14 cellular contexts compared by ENCODE assay signal in the genomic region with DNA sequence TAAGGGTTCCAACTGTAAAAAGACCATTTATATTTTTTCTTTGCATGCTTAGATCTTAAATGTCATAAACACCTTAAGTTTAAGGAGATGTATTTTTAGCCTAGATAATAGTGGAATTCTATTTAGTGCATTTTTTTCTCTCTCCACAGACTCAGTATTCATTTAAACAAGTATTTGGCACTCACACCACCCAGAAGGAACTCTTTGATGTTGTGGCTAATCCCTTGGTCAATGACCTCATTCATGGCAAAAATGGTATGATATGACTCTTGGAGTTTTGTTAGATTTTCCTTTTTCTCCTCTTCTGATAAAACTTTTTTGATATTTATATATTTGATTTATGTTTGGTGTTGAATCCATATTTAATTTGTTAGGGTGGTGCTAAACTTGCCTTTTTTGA.
"Had no signal": no experiment of that assay in that cellular context is flagged by ENCODE, and none has a peak within 500 bp of the region (broad histone marks: within the 10 kb centered on the region; RNA-seq: fewer than 3 reads in every experiment).

No MANE protein-coding gene starts in this region.

- H3K36me3 ChIP-seq: suprapubic skin had no signal

- H3K4me1 ChIP-seq: suprapubic skin had no signal

- H3K36me3 Mint-ChIP-seq: activated naive CD8-positive, alpha-beta T cell had no signal

- H3K4me2 ChIP-seq: hepatocyte had no signal

- H3K4me3 Mint-ChIP-seq: activated CD4-positive, alpha-beta T cell treated with anti-CD3 and anti-CD28 coated beads, Interleukin-2, amount 10 ng/mL, durations not matched to agents 7 days and 5 days; activated naive CD8-positive, alpha-beta T cell; natural killer cell treated with Interleukin-12 subunit alpha and Interleukin-12 subunit beta and Interleukin-15 and Interleukin-18, amount 100 ng/mL, for 72 hours; stimulated activated naive CD8-positive, alpha-beta T cell treated with anti-CD3 and anti-CD28 coated beads, Interleukin-15, Interleukin-2, amounts not matched to agents 100 ng/mL and 50 ng/mL, for 24 hours had no signal

- H3K27me3 Mint-ChIP-seq: activated CD4-positive, alpha-beta T cell treated with anti-CD3 and anti-CD28 coated beads, Interleukin-2, amount 10 ng/mL, durations not matched to agents 7 days and 5 days; natural killer cell treated with Interleukin-12 subunit alpha and Interleukin-12 subunit beta and Interleukin-15 and Interleukin-18, amount 100 ng/mL, for 72 hours had no signal

- H3K9me3 Mint-ChIP-seq: activated CD4-positive, alpha-beta T cell treated with anti-CD3 and anti-CD28 coated beads, Interleukin-2, amount 10 ng/mL, durations not matched to agents 7 days and 5 days; natural killer cell treated with Interleukin-12 subunit alpha and Interleukin-12 subunit beta and Interleukin-15 and Interleukin-18, amount 100 ng/mL, for 72 hours; stimulated activated naive CD8-positive, alpha-beta T cell treated with anti-CD3 and anti-CD28 coated beads, Interleukin-15, Interleukin-2, amounts not matched to agents 100 ng/mL and 50 ng/mL, for 24 hours had no signal

- H2AFZ ChIP-seq: hepatocyte had no signal

- H3K27ac Mint-ChIP-seq: activated CD4-positive, alpha-beta T cell treated with anti-CD3 and anti-CD28 coated beads, Interleukin-2, amount 10 ng/mL, durations not matched to agents 7 days and 5 days; activated naive CD8-positive, alpha-beta T cell; natural killer cell treated with Interleukin-12 subunit alpha and Interleukin-12 subunit beta and Interleukin-15 and Interleukin-18, amount 100 ng/mL, for 72 hours; stimulated activated naive CD8-positive, alpha-beta T cell treated with anti-CD3 and anti-CD28 coated beads, Interleukin-15, Interleukin-2, amounts not matched to agents 100 ng/mL and 50 ng/mL, for 24 hours had no signal

- H3K4me3 ChIP-seq: hepatocyte, suprapubic skin had no signal

- ATAC-seq: left ventricle myocardium superior; natural killer cell treated with Interleukin-12 subunit alpha and Interleukin-12 subunit beta and Interleukin-15 and Interleukin-18, amount 100 ng/mL, for 72 hours had no signal

- H3K27me3 ChIP-seq: hepatocyte, suprapubic skin had no signal

- DNase-seq: activated CD4-positive, alpha-beta T cell treated with anti-CD3 and anti-CD28 coated beads, Interleukin-2, amount 10 ng/mL, durations not matched to agents 7 days and 5 days; activated CD8-positive, alpha-beta memory T cell treated with anti-CD3 and anti-CD28 coated beads, Interleukin-2, amount 50 U/mL, for 48 hours; activated gamma-delta T cell treated with Interleukin-2 at 50 U/mL for 16 hours; amygdala; dermis blood vessel endothelial cell; left ventricle myocardium superior; mesendoderm; nucleus accumbens; trophoblast cell had no signal

- H3K9me3 ChIP-seq: suprapubic skin had no signal

- H3K27ac ChIP-seq: hepatocyte, suprapubic skin had no signal
